In genomic region chr6:90440586-90441338, GRCh38 we compare ENCODE assay signal across 13 cellular contexts.
A peak's percentile ranks its signal among the peaks of the same experiment; 100 is the strongest.
DNase-seq lines count a peak whose midpoint lies in the region; ATAC-seq lines count a peak whose summit lies in the region.
"Had no signal": no experiment of that assay in that cellular context is flagged by ENCODE, and none has a peak within 500 bp of the region (broad histone marks: within the 10 kb centered on the region; RNA-seq: fewer than 3 reads in every experiment).

No MANE protein-coding gene starts in this region.

- DNase-seq in DMS 273 (lab: John Stamatoyannopoulos, UW; ENCODE audit: unreplicated experiment) (peak; percentile 91), NCI-H1694 (lab: John Stamatoyannopoulos, UW) (peak; percentile 90), NCI-H82 treated with DMSO at 0.1 percent for 48 hours (lab: John Stamatoyannopoulos, UW; ENCODE audit: unreplicated experiment) (peak; percentile 78), cerebellar cortex (ENCODE audit: low spot score) (peak; percentile 91), NCI-H2227 (lab: John Stamatoyannopoulos, UW; ENCODE audit: unreplicated experiment) (no peak), ecto neural progenitor cell (ENCODE audit: low spot score) (no peak)
- no peak for DNase-seq in activated CD8-positive, alpha-beta memory T cell treated with anti-CD3 and anti-CD28 coated beads for 24 hours
- DNase-seq: DMS53, HCEC 1CT, NCI-H1048, NCI-H510A treated with DMSO at 0.1 percent for 48 hours, PC-9 had no signal

- no peak for ATAC-seq in GM19397 (IDR thresholded peaks at IDR 0.05; ENCODE audit: unreplicated experiment)

Comparison
In these comparisons a context has a peak if more than half of its experiments do, and no peak if none do; other contexts are left out.
1. DNase-seq: peak in DMS 273 (single experiment), NCI-H1694 (single experiment), NCI-H82 treated with DMSO at 0.1 percent for 48 hours (single experiment) and cerebellar cortex (single experiment); none in NCI-H2227 (single experiment), ecto neural progenitor cell (single experiment) and activated CD8-positive, alpha-beta memory T cell treated with anti-CD3 and anti-CD28 coated beads for 24 hours (single experiment).